ENCODE assay signal across 8 cellular contexts in genomic region chr3:70064194-70064787, GRCh38.
DNase-seq lines count a peak whose midpoint lies in the region; FAIRE-seq and TF ChIP-seq lines count a peak whose summit lies in the region.

No MANE protein-coding gene starts in this region.

- peak overlapping the region; percentile 66 to 90 for H3K27ac ChIP-seq in ascending aorta

- H3K4me3 ChIP-seq in ascending aorta (no peak overlapping the region), kidney epithelial cell (ENCODE audit: low read depth, low read length) (no peak overlapping the region)

- H3K4me1 ChIP-seq in ascending aorta, result peaks cover 0 to 30% of the 10 kb centered on the region in 2 donors

- no peaks in the 10 kb centered on the region for H3K9me3 ChIP-seq in ascending aorta

- TF ChIP-seq CTCF in GM12872 (IDR thresholded peaks at IDR 0.05; ENCODE audit: insufficient read depth, low read depth, low read length) (peak; percentile 63), ascending aorta (IDR thresholded peaks at IDR 0.05) (peak; percentile 63 to 78 (median 74)), kidney epithelial cell (IDR thresholded peaks at IDR 0.05; ENCODE audit: insufficient read depth, low read length, poor library complexity, severe bottlenecking) (peak; percentile 71)

- intact Hi-C loops in ascending aorta (cut with DNase I), result loop anchor here (1.0 kb wide), 1 partner anchor 295 kb away; no protein-coding TSS in a partner anchor

- H3K36me3 ChIP-seq in ascending aorta (no peaks in the 10 kb centered on the region), kidney epithelial cell (ENCODE audit: control insufficient read depth, insufficient read depth, low read length) (no peaks in the 10 kb centered on the region)

- H3K27me3 ChIP-seq in ascending aorta, result no peaks in the 10 kb centered on the region
- H3K27me3 ChIP-seq in kidney epithelial cell (ENCODE audit: control insufficient read depth, insufficient read depth, low read length), result peaks cover 5% of the 10 kb centered on the region

- DNase-seq in AG08396 (ENCODE audit: low spot score) (peak; percentile 15), M059J (ENCODE audit: low read depth) (peak; percentile 11), ascending aorta (ENCODE audit: low spot score in 2 of 2) (no peak), kidney epithelial cell (ENCODE audit: low read depth) (peak; percentile 5), urothelium cell line (ENCODE audit: low spot score) (peak; percentile 29), 8988T (no peak), NCI-H2107 treated with DMSO at 0.1 percent for 48 hours (lab: John Stamatoyannopoulos, UW; ENCODE audit: unreplicated experiment) (no peak)

- FAIRE-seq in urothelium cell line (lab: Jason Lieb, UNC), result no peak

Comparison
In these comparisons a context has a peak if more than half of its experiments do, and no peak if none do; other contexts are left out.
1. DNase-seq: peak in AG08396 (single experiment), M059J (single experiment), kidney epithelial cell (single experiment) and urothelium cell line (single experiment); none in ascending aorta (0 of 2), 8988T (single experiment) and NCI-H2107 treated with DMSO at 0.1 percent for 48 hours (single experiment).
2. Peak in every context shown above with its lines, with median percentiles within 50 percentile points of each other: CTCF ChIP-seq.